In the genomic region with DNA sequence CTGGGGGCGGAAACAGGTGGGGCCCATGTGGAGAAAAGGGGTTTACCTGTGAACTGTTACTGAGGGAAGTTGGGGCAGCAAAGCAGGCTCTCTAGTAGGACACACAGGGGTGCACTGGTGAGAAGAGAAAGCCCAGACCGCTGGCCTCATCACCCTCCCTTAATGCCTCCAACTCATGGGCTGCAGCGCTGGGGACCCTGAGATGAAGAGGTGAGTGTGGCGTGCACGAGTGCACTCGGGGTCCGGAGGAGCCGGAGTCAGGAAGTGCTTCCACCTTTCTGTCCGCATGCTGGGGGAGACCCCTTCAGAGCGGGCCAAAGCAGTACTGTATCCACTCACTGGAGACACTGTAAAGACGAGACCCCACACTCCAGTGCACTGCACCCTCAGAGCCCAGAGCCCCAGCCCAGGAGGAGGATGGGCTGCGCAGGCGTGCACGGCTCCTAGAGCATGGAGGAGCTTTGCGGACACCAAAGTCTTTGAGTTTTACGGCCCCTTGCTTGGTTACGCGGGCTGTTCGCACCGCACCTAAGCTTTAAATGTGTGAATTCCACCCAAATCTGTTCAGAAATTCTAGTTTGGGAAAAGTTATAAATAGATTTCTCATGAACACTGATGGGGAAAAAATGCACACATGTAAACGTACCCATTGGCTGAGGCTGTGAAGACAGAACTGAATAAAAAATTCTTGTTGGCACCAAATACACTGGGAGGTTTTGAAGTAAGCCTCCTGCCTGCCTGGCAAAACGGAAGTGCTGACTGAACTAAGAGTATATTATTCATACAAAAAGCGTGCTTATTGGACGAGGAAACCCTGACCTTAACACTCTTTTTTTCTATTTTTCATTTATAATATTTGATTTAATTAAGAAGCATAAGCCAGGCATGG, we compare ENCODE assay signal across 20 cellular contexts.
"Had no signal": no experiment of that assay in that cellular context is flagged by ENCODE, and none has a peak within 500 bp of the region (broad histone marks: within the 10 kb centered on the region; RNA-seq: fewer than 3 reads in every experiment).

No MANE protein-coding gene starts in this region.

- H3K36me3 Mint-ChIP-seq: naive thymus-derived CD8-positive, alpha-beta T cell; stimulated activated memory B cell treated with anti-CD40 and anti-IgM and Interleukin-4, amounts not matched to agents 10 μg/mL and 1 μg/mL and 100 μg/mL, for 72 hours had no signal

- H3K4me1 ChIP-seq: esophagus muscularis mucosa, spleen, testis had no signal

- H3K27ac ChIP-seq: esophagus muscularis mucosa, spleen, testis had no signal

- H3K4me3 Mint-ChIP-seq: naive thymus-derived CD8-positive, alpha-beta T cell; stimulated activated memory B cell treated with anti-CD40 and anti-IgM and Interleukin-4, amounts not matched to agents 10 μg/mL and 1 μg/mL and 100 μg/mL, for 72 hours had no signal

- H3K36me3 ChIP-seq: esophagus muscularis mucosa, neutrophil, spleen had no signal

- DNase-seq: activated CD4-positive, alpha-beta T cell treated with anti-CD3 and anti-CD28 coated beads, Interleukin-2, amount 50 U/mL, for 1 hour; activated CD8-positive, alpha-beta memory T cell treated with anti-CD3 and anti-CD28 coated beads for 24 hours; activated CD8-positive, alpha-beta memory T cell treated with anti-CD3 and anti-CD28 coated beads, Interleukin-2, amount 50 U/mL, for 48 hours; activated effector memory CD4-positive, alpha-beta T cell treated with Interleukin-2 at 50 U/mL for 16 hours; activated naive CD4-positive, alpha-beta T cell treated with anti-CD3 and anti-CD28 coated beads, Interleukin-2, amount 50 U/mL, for 16 hours; activated T-cell treated with anti-CD3 and anti-CD28 coated beads, Interleukin-2, amount 50 U/mL, for 48 hours; aorta; cortex of kidney; effector CD4-positive, alpha-beta T cell; left cardiac atrium; naive thymus-derived CD8-positive, alpha-beta T cell; posterior cingulate gyrus; spleen; stimulated activated CD4-positive, alpha-beta T cell treated with anti-CD3 and anti-CD28 coated beads, Interleukin-4, amount 100 ng/mL, for 4 hours; T1000; testis had no signal

- H3K27me3 ChIP-seq: esophagus muscularis mucosa, neutrophil, spleen, testis had no signal

- H3K4me1 Mint-ChIP-seq: naive thymus-derived CD8-positive, alpha-beta T cell; stimulated activated memory B cell treated with anti-CD40 and anti-IgM and Interleukin-4, amounts not matched to agents 10 μg/mL and 1 μg/mL and 100 μg/mL, for 72 hours had no signal

- H3K9me3 ChIP-seq: esophagus muscularis mucosa, neutrophil, spleen, testis had no signal

- H3K9me3 Mint-ChIP-seq: naive thymus-derived CD8-positive, alpha-beta T cell; stimulated activated memory B cell treated with anti-CD40 and anti-IgM and Interleukin-4, amounts not matched to agents 10 μg/mL and 1 μg/mL and 100 μg/mL, for 72 hours had no signal

- ATAC-seq: activated CD4-positive, CD25-positive, alpha-beta regulatory T cell treated with anti-CD3 and anti-CD28 coated beads, Interleukin-2, amount 50 U/mL, for 24 hours; left cardiac atrium; naive thymus-derived CD8-positive, alpha-beta T cell; stimulated activated memory B cell treated with anti-CD40 and anti-IgM and Interleukin-4, amounts not matched to agents 10 μg/mL and 1 μg/mL and 100 μg/mL, for 72 hours had no signal

- H3K27ac Mint-ChIP-seq: stimulated activated memory B cell treated with anti-CD40 and anti-IgM and Interleukin-4, amounts not matched to agents 10 μg/mL and 1 μg/mL and 100 μg/mL, for 72 hours had no signal

- H3K4me3 ChIP-seq: esophagus muscularis mucosa, spleen had no signal
